In the genomic region with DNA sequence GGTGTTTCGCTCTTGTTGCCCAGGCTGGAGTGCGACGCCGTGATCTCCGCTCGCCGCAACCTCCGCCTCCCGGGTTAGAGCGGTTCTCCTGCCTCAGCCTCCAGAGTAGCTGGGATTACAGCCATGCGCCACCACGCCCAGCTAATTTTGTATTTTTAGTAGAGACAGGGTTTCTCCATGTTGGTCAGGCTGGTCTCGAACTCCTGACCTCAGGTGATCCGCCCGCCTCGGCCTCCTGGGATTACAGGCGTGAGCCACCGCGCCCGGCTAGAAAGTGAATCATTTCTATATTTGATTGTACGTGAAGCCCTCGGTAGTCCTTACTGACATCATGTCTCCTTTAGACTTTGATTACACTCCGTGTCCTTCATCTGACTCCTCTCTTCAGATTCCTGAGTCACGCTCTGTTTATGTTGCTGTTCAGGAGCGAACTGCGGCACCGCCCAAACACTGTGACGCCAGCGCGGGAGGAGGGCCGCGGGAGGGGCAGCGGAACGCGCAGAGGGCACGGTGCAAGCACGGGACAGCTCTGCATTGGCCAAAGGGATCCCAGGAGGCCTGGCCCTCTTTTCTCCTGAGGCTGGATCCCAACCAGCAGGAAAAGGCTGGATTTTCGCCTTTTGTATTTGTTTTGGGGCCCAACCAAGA, we compare ENCODE assay signal across 1 cellular context.
TF ChIP-seq lines count a peak whose summit lies in the region.

No MANE protein-coding gene starts in this region.

TF ChIP-seq in K562, 482 proteins besides CTCF, POLR2A, EP300 and RAD21 (continued from another document and continues in another):
- no peak for TF ChIP-seq UBTF (IDR thresholded peaks at IDR 0.05; ENCODE audit: borderline replicate concordance in 1 of 2, low read depth in 2 of 2, low read length in 2 of 2)
- TF ChIP-seq, protein P1, sequence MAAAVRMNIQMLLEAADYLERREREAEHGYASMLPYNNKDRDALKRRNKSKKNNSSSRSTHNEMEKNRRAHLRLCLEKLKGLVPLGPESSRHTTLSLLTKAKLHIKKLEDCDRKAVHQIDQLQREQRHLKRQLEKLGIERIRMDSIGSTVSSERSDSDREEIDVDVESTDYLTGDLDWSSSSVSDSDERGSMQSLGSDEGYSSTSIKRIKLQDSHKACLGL (CRISPR knock-in tag; IDR thresholded peaks at IDR 0.05; ENCODE audit: borderline replicate concordance, poor library complexity, severe bottlenecking) = no peak
- TF ChIP-seq ZNF75A (CRISPR knock-in tag; IDR thresholded peaks at IDR 0.05) = no peak
- no peak for TF ChIP-seq ZNF780A (CRISPR knock-in tag; IDR thresholded peaks at IDR 0.05)
- no peak for TF ChIP-seq BRF1 (IDR thresholded peaks at IDR 0.05; ENCODE audit: borderline replicate concordance, extremely low read depth, insufficient read length)
- no peak for TF ChIP-seq KAT2B (IDR thresholded peaks at IDR 0.05; ENCODE audit: low read depth, low read length)
- peak; percentile 71; the same call in 1 of the 2 replicates for TF ChIP-seq CTBP1 (IDR thresholded peaks at IDR 0.05; ENCODE audit: borderline replicate concordance)
- TF ChIP-seq ARHGAP35 (IDR thresholded peaks at IDR 0.05; ENCODE audit: partially characterized antibody) = no peak
- no peak for TF ChIP-seq ATF6 (CRISPR knock-in tag; IDR thresholded peaks at IDR 0.05)
- no peak for TF ChIP-seq RBM39 (optimal IDR thresholded peaks at IDR 0.05; ENCODE audit: low read depth, low read length)
- no peak for TF ChIP-seq SMAD3 (CRISPR knock-in tag; conservative IDR thresholded peaks at IDR 0.05)
- TF ChIP-seq E2F5 (CRISPR knock-in tag; IDR thresholded peaks at IDR 0.05) = no peak
- no peak for TF ChIP-seq SMARCA5 (IDR thresholded peaks at IDR 0.05)
- TF ChIP-seq HMG20B (CRISPR knock-in tag; IDR thresholded peaks at IDR 0.05) = no peak
- no peak for TF ChIP-seq YBX1 (IDR thresholded peaks at IDR 0.05)
- TF ChIP-seq, protein P2, sequence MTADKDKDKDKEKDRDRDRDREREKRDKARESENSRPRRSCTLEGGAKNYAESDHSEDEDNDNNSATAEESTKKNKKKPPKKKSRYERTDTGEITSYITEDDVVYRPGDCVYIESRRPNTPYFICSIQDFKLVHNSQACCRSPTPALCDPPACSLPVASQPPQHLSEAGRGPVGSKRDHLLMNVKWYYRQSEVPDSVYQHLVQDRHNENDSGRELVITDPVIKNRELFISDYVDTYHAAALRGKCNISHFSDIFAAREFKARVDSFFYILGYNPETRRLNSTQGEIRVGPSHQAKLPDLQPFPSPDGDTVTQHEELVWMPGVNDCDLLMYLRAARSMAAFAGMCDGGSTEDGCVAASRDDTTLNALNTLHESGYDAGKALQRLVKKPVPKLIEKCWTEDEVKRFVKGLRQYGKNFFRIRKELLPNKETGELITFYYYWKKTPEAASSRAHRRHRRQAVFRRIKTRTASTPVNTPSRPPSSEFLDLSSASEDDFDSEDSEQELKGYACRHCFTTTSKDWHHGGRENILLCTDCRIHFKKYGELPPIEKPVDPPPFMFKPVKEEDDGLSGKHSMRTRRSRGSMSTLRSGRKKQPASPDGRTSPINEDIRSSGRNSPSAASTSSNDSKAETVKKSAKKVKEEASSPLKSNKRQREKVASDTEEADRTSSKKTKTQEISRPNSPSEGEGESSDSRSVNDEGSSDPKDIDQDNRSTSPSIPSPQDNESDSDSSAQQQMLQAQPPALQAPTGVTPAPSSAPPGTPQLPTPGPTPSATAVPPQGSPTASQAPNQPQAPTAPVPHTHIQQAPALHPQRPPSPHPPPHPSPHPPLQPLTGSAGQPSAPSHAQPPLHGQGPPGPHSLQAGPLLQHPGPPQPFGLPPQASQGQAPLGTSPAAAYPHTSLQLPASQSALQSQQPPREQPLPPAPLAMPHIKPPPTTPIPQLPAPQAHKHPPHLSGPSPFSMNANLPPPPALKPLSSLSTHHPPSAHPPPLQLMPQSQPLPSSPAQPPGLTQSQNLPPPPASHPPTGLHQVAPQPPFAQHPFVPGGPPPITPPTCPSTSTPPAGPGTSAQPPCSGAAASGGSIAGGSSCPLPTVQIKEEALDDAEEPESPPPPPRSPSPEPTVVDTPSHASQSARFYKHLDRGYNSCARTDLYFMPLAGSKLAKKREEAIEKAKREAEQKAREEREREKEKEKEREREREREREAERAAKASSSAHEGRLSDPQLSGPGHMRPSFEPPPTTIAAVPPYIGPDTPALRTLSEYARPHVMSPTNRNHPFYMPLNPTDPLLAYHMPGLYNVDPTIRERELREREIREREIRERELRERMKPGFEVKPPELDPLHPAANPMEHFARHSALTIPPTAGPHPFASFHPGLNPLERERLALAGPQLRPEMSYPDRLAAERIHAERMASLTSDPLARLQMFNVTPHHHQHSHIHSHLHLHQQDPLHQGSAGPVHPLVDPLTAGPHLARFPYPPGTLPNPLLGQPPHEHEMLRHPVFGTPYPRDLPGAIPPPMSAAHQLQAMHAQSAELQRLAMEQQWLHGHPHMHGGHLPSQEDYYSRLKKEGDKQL (CRISPR knock-in tag; IDR thresholded peaks at IDR 0.05; ENCODE audit: borderline replicate concordance) = no peak
- TF ChIP-seq EP400 (IDR thresholded peaks at IDR 0.05) = peak; percentile 58
- TF ChIP-seq MAFF (IDR thresholded peaks at IDR 0.05; ENCODE audit: low read length) = peak; percentile 61
- TF ChIP-seq TAF1 (IDR thresholded peaks at IDR 0.05; ENCODE audit: control insufficient read depth, extremely low read depth, insufficient read depth, low read length, severe bottlenecking) = peak; percentile 10
- no peak for TF ChIP-seq ZNF212 (CRISPR knock-in tag; IDR thresholded peaks at IDR 0.05)
- peak; percentile 68; the same call in 1 of the 2 replicates for TF ChIP-seq CXXC5 (CRISPR knock-in tag; IDR thresholded peaks at IDR 0.05)
- TF ChIP-seq, protein P3, sequence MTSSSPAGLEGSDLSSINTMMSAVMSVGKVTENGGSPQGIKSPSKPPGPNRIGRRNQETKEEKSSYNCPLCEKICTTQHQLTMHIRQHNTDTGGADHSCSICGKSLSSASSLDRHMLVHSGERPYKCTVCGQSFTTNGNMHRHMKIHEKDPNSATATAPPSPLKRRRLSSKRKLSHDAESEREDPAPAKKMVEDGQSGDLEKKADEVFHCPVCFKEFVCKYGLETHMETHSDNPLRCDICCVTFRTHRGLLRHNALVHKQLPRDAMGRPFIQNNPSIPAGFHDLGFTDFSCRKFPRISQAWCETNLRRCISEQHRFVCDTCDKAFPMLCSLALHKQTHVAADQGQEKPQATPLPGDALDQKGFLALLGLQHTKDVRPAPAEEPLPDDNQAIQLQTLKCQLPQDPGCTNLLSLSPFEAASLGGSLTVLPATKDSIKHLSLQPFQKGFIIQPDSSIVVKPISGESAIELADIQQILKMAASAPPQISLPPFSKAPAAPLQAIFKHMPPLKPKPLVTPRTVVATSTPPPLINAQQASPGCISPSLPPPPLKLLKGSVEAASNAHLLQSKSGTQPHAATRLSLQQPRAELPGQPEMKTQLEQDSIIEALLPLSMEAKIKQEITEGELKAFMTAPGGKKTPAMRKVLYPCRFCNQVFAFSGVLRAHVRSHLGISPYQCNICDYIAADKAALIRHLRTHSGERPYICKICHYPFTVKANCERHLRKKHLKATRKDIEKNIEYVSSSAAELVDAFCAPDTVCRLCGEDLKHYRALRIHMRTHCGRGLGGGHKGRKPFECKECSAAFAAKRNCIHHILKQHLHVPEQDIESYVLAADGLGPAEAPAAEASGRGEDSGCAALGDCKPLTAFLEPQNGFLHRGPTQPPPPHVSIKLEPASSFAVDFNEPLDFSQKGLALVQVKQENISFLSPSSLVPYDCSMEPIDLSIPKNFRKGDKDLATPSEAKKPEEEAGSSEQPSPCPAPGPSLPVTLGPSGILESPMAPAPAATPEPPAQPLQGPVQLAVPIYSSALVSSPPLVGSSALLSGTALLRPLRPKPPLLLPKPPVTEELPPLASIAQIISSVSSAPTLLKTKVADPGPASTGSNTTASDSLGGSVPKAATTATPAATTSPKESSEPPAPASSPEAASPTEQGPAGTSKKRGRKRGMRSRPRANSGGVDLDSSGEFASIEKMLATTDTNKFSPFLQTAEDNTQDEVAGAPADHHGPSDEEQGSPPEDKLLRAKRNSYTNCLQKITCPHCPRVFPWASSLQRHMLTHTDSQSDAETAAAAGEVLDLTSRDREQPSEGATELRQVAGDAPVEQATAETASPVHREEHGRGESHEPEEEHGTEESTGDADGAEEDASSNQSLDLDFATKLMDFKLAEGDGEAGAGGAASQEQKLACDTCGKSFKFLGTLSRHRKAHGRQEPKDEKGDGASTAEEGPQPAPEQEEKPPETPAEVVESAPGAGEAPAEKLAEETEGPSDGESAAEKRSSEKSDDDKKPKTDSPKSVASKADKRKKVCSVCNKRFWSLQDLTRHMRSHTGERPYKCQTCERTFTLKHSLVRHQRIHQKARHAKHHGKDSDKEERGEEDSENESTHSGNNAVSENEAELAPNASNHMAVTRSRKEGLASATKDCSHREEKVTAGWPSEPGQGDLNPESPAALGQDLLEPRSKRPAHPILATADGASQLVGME (CRISPR knock-in tag; IDR thresholded peaks at IDR 0.05) = no peak
- TF ChIP-seq NFATC3 (IDR thresholded peaks at IDR 0.05) = no peak
- no peak for TF ChIP-seq PRDM10 (IDR thresholded peaks at IDR 0.05; ENCODE audit: partially characterized antibody)
- no peak for TF ChIP-seq ZNF143 (CRISPR knock-in tag; IDR thresholded peaks at IDR 0.05)
- TF ChIP-seq, protein P4, sequence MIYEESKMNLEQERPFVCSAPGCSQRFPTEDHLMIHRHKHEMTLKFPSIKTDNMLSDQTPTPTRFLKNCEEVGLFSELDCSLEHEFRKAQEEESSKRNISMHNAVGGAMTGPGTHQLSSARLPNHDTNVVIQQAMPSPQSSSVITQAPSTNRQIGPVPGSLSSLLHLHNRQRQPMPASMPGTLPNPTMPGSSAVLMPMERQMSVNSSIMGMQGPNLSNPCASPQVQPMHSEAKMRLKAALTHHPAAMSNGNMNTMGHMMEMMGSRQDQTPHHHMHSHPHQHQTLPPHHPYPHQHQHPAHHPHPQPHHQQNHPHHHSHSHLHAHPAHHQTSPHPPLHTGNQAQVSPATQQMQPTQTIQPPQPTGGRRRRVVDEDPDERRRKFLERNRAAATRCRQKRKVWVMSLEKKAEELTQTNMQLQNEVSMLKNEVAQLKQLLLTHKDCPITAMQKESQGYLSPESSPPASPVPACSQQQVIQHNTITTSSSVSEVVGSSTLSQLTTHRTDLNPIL (CRISPR knock-in tag; IDR thresholded peaks at IDR 0.05) = no peak
